ENCODE assay signal across 22 cellular contexts in genomic region chr21:35581640-35582039, GRCh38.
"Had no signal": no experiment of that assay in that cellular context is flagged by ENCODE, and none has a peak within 500 bp of the region (broad histone marks: within the 10 kb centered on the region; RNA-seq: fewer than 3 reads in every experiment).

No MANE protein-coding gene starts in this region.

- DNase-seq: activated CD4-positive, alpha-beta T cell treated with anti-CD3 and anti-CD28 coated beads for 4 hours; activated CD8-positive, alpha-beta memory T cell treated with anti-CD3 and anti-CD28 coated beads, Interleukin-2, amount 50 U/mL, for 4 hours; activated CD8-positive, alpha-beta T cell treated with anti-CD3 and anti-CD28 coated beads for 36 hours; activated gamma-delta T cell treated with Interleukin-2 at 50 U/mL for 16 hours; activated naive CD4-positive, alpha-beta T cell treated with anti-CD3 and anti-CD28 coated beads, Interleukin-2, amount 10 ng/mL, durations not matched to agents 7 days and 5 days; activated naive CD8-positive, alpha-beta T cell treated with anti-CD3 and anti-CD28 coated beads for 36 hours; activated T-cell treated with anti-CD3 and anti-CD28 coated beads, Interleukin-2, amount 50 U/mL, for 72 hours; NCI-H1092; NCI-H1417; NCI-H1930; NCI-H345; NCI-H510A; NCI-H526 treated with DMSO at 0.1 percent for 48 hours; NCI-H82; OCI-M1; RPMI8226; SW 1271 had no signal

- H3K27ac ChIP-seq: KMS-11, SK-N-MC had no signal

- H3K4me3 ChIP-seq: SK-N-MC had no signal

- H3K9ac ChIP-seq: KMS-11 had no signal

- ATAC-seq: activated CD4-positive, CD25-positive, alpha-beta regulatory T cell treated with anti-CD3 and anti-CD28 coated beads, Interleukin-2, amount 50 U/mL, for 24 hours; activated CD8-positive, alpha-beta T cell treated with anti-CD3 and anti-CD28 coated beads for 36 hours; activated T-cell treated with anti-CD3 and anti-CD28 coated beads, Interleukin-2, amount 50 U/mL, for 72 hours; Panc1; Right ventricle myocardium inferior had no signal

- H3K4me2 ChIP-seq: KMS-11 had no signal
